19 cellular contexts compared by ENCODE assay signal in genomic region chr1:236015539-236015938, GRCh38. TPM values are rescaled to one million over a fixed set of nuclear protein-coding genes. Genes with fewer than 3 reads are reported as not detected.
DNase-seq lines count a peak whose midpoint lies in the region; ATAC-seq and TF ChIP-seq lines count a peak whose summit lies in the region.
"Had no signal": no experiment of that assay in that cellular context is flagged by ENCODE, and none has a peak within 500 bp of the region (broad histone marks: within the 10 kb centered on the region; RNA-seq: fewer than 3 reads in every experiment).

No MANE protein-coding gene starts in this region.

- peak overlapping the region; percentile 5 for H3K4me3 ChIP-seq in adipocyte (ENCODE audit: low read length)
- no peak overlapping the region for H3K4me3 ChIP-seq in fibroblast of lung (replicated peaks in 1 of 4; ENCODE audit: control extremely low read depth in 1 of 4, insufficient read depth in 1 of 4, low read depth in 3 of 4, low read length in 4 of 4)
- no peak overlapping the region for H3K4me3 ChIP-seq in testis
- H3K4me3 ChIP-seq: thoracic aorta had no signal

- H3K27ac ChIP-seq in fibroblast of lung (ENCODE audit: insufficient read depth, low read length) (peak overlapping the region; percentile 2), testis (peak overlapping the region; percentile 59 to 80)
- H3K27ac ChIP-seq: RWPE1, thoracic aorta had no signal

- no peaks in the 10 kb centered on the region for H3K27me3 ChIP-seq in adipocyte (replicated peaks; ENCODE audit: control insufficient read depth, insufficient read depth, low read length)
- no peaks in the 10 kb centered on the region for H3K27me3 ChIP-seq in fibroblast of lung (ENCODE audit: control insufficient read depth, insufficient read depth, low read length)
- no peaks in the 10 kb centered on the region for H3K27me3 ChIP-seq in testis

- DNase-seq in adipocyte (ENCODE audit: low read depth) (no peak), fibroblast of lung (ENCODE audit: low read depth in 2 of 2) (no peak), testis (no peak), GM13976 (ENCODE audit: low spot score) (no peak), Ammon's horn (ENCODE audit: low spot score) (no peak), HPDE6-E6E7 (ENCODE audit: extremely low spot score) (no peak)
- DNase-seq: activated CD8-positive, alpha-beta memory T cell treated with anti-CD3 and anti-CD28 coated beads for 24 hours; activated naive CD4-positive, alpha-beta T cell treated with anti-CD3 and anti-CD28 coated beads, Interleukin-2, amount 10 ng/mL, durations not matched to agents 7 days and 5 days; activated T-cell treated with anti-CD3 and anti-CD28 coated beads, Interleukin-2, amount 50 U/mL, for 4 hours; CD4-positive, alpha-beta T cell; midbrain; NCI-H146; NCI-H2171; NCI-H524 treated with DMSO at 0.1 percent for 48 hours had no signal

- peaks cover 66% of the 10 kb centered on the region for H3K36me3 Mint-ChIP-seq in nephron (ENCODE audit: low read depth)
- H3K36me3 Mint-ChIP-seq: activated naive CD4-positive, alpha-beta T cell treated with anti-CD3 and anti-CD28 coated beads, Interleukin-2, amount 10 ng/mL, durations not matched to agents 7 days and 5 days had no signal

- no peaks in the 10 kb centered on the region for H3K9me3 ChIP-seq in adipocyte (ENCODE audit: control insufficient read depth, low read length)
- no peaks in the 10 kb centered on the region for H3K9me3 ChIP-seq in fibroblast of lung (ENCODE audit: control insufficient read depth, insufficient read depth, low read depth, low read length)
- no peaks in the 10 kb centered on the region for H3K9me3 ChIP-seq in testis
- H3K9me3 ChIP-seq: thoracic aorta had no signal

- peak overlapping the region; percentile 81 for H3K9ac ChIP-seq in adipocyte (ENCODE audit: low read length)
- H3K9ac ChIP-seq in fibroblast of lung (ENCODE audit: insufficient read depth, low read length) = no peak overlapping the region

- H2AFZ ChIP-seq in fibroblast of lung (ENCODE audit: low read length) = no peak overlapping the region

- H3K36me3 ChIP-seq in adipocyte (ENCODE audit: control insufficient read depth, insufficient read depth, low read length, severe bottlenecking) = peaks cover 63% of the 10 kb centered on the region
- peaks cover 6% of the 10 kb centered on the region for H3K36me3 ChIP-seq in fibroblast of lung (ENCODE audit: control insufficient read depth, insufficient read depth, low read length)
- no peaks in the 10 kb centered on the region for H3K36me3 ChIP-seq in testis (ENCODE audit: low read depth, missing control alignments)

- no peak for ATAC-seq in GM21381 (IDR thresholded peaks at IDR 0.05; ENCODE audit: unreplicated experiment)
- ATAC-seq: activated CD4-positive, CD25-positive, alpha-beta regulatory T cell treated with anti-CD3 and anti-CD28 coated beads, Interleukin-2, amount 50 U/mL, for 24 hours; activated T-cell treated with anti-CD3 and anti-CD28 coated beads, Interleukin-2, amount 50 U/mL, for 4 hours had no signal

- H3K79me2 ChIP-seq in fibroblast of lung (ENCODE audit: control insufficient read depth, insufficient read depth, low read length) = no peaks in the 10 kb centered on the region

- TF ChIP-seq CTCF in fibroblast of lung (conservative IDR thresholded peaks at IDR 0.05 in 1 of 2, IDR thresholded peaks at IDR 0.05 in 1 of 2; ENCODE audit: low read depth in 1 of 2, low read length in 2 of 2) = no peak
- no peak for TF ChIP-seq CTCF in nephron (IDR thresholded peaks at IDR 0.05; ENCODE audit: unreplicated experiment in 3 of 3)
- no peak for TF ChIP-seq CTCF in testis (IDR thresholded peaks at IDR 0.05)
- TF ChIP-seq CTCF in GM13976 (IDR thresholded peaks at IDR 0.05; ENCODE audit: borderline replicate concordance, control extremely low read depth, extremely low read depth, insufficient read depth, missing control alignments) = no peak

- intact Hi-C loops in testis (cut with DNase I; ENCODE audit: low total_unique reads) = no loop called here

- H3K27ac Mint-ChIP-seq in nephron = peak overlapping the region; percentile 70 to 87 (median 78)
- H3K27ac Mint-ChIP-seq: activated naive CD4-positive, alpha-beta T cell treated with anti-CD3 and anti-CD28 coated beads, Interleukin-2, amount 10 ng/mL, durations not matched to agents 7 days and 5 days; CD4-positive, alpha-beta T cell had no signal

- H3K4me1 Mint-ChIP-seq in nephron = peaks cover 46% of the 10 kb centered on the region
- H3K4me1 Mint-ChIP-seq: activated naive CD4-positive, alpha-beta T cell treated with anti-CD3 and anti-CD28 coated beads, Interleukin-2, amount 10 ng/mL, durations not matched to agents 7 days and 5 days had no signal

- in situ Hi-C loops in GM13976 (cut with MboI; ENCODE audit: low sequenced_read_pairs, unreplicated experiment) = no loop called here

- WGBS in testis, 2 donors = 70 to 84% methylated on average over 4 of the region's 4 CpGs

- no peak overlapping the region for H3K4me3 Mint-ChIP-seq in nephron
- H3K4me3 Mint-ChIP-seq: activated naive CD4-positive, alpha-beta T cell treated with anti-CD3 and anti-CD28 coated beads, Interleukin-2, amount 10 ng/mL, durations not matched to agents 7 days and 5 days; activated T-cell treated with anti-CD3 and anti-CD28 coated beads, Interleukin-2, amount 50 U/mL, for 4 hours; CD4-positive, alpha-beta T cell had no signal

- H3K4me2 ChIP-seq in fibroblast of lung (ENCODE audit: extremely low read depth, insufficient read depth, low read length) = no peak overlapping the region

- H3K9me3 Mint-ChIP-seq in nephron = no peaks in the 10 kb centered on the region
- H3K9me3 Mint-ChIP-seq: activated naive CD4-positive, alpha-beta T cell treated with anti-CD3 and anti-CD28 coated beads, Interleukin-2, amount 10 ng/mL, durations not matched to agents 7 days and 5 days; activated T-cell treated with anti-CD3 and anti-CD28 coated beads, Interleukin-2, amount 50 U/mL, for 4 hours; CD4-positive, alpha-beta T cell had no signal

- no peaks in the 10 kb centered on the region for H4K20me1 ChIP-seq in fibroblast of lung (ENCODE audit: control insufficient read depth, extremely low read depth, insufficient read depth, low read length)

- no peaks in the 10 kb centered on the region for H3K27me3 Mint-ChIP-seq in nephron (ENCODE audit: low read depth)
- H3K27me3 Mint-ChIP-seq: CD4-positive, alpha-beta T cell had no signal

- TF ChIP-seq POLR2A in testis (IDR thresholded peaks at IDR 0.05) = no peak

- H3K4me1 ChIP-seq in adipocyte (ENCODE audit: control insufficient read depth, insufficient read depth, low read length) (peaks cover 60% of the 10 kb centered on the region), fibroblast of lung (ENCODE audit: control insufficient read depth, extremely low read depth, insufficient read depth, low read length) (peaks cover 24% of the 10 kb centered on the region), testis (peaks cover 28% of the 10 kb centered on the region)

RNA-seq across cellular contexts. Expression of gene NID1, which starts 49.4 kb away (rescaled TPM):
- 29.1 and 29.3 TPM in 2 replicates for total RNA-seq in fibroblast of lung
- 53.4 and 152 TPM in 2 replicates for polyA plus RNA-seq in fibroblast of lung
- 45.1 and 163 TPM in 2 replicates for polyA plus RNA-seq in fibroblast of lung (2012)
- polyA minus RNA-seq in fibroblast of lung (ENCODE audit: low replicate concordance) = 122 and 241 TPM in 2 replicates
- 10 to 100 TPM; 18.8 to 36.1 TPM for total RNA-seq in testis
- 21.0 TPM for polyA plus RNA-seq in testis (ENCODE audit: insufficient read depth, low read depth, low replicate concordance)
